1 cellular context compared by ENCODE assay signal in the genomic region with DNA sequence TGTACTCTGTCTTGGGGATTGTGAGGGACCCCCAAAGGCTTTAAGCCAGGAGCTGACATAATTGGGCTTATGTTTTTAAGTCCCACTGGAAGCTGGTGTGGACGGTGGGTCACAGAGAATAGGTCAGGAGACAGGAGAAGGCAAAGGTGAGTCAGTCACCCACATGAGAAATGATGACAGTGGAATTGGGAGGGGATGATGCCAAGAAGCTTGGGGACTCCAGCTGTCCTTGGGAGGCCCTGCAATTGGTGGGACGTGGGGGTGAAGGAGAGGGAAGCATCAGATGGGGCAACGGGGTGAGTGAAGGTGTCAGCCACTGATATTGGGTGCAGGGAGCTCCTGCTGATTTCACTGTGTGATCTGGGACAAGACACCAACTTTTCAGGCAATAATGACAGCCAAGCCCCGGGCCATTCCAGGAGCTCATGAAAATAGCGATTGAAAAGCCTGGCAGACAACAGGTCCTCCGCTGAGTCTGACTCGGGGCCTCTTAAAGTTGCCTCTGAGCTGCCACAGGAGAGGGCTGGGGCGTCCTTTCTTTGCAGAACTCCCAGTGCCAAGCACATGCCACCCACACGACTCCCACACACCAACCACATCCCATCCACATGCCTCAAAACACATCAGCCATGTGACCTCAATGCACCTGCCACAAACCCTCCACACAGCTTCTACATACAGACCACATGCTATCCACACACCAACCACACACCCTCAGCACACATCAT.
TF ChIP-seq lines count a peak whose summit lies in the region.

No MANE protein-coding gene starts in this region.

TF ChIP-seq in HepG2, 621 proteins besides CTCF, POLR2A, EP300 and RAD21:
- no peak for TF ChIP-seq ZNF775 (CRISPR knock-in tag; IDR thresholded peaks at IDR 0.05; ENCODE audit: borderline replicate concordance)
- TF ChIP-seq, protein P1, sequence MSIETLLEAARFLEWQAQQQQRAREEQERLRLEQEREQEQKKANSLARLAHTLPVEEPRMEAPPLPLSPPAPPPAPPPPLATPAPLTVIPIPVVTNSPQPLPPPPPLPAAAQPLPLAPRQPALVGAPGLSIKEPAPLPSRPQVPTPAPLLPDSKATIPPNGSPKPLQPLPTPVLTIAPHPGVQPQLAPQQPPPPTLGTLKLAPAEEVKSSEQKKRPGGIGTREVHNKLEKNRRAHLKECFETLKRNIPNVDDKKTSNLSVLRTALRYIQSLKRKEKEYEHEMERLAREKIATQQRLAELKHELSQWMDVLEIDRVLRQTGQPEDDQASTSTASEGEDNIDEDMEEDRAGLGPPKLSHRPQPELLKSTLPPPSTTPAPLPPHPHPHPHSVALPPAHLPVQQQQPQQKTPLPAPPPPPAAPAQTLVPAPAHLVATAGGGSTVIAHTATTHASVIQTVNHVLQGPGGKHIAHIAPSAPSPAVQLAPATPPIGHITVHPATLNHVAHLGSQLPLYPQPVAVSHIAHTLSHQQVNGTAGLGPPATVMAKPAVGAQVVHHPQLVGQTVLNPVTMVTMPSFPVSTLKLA (IDR thresholded peaks at IDR 0.05): peak; percentile 78
